ENCODE assay signal across 1 cellular context in the genomic region with DNA sequence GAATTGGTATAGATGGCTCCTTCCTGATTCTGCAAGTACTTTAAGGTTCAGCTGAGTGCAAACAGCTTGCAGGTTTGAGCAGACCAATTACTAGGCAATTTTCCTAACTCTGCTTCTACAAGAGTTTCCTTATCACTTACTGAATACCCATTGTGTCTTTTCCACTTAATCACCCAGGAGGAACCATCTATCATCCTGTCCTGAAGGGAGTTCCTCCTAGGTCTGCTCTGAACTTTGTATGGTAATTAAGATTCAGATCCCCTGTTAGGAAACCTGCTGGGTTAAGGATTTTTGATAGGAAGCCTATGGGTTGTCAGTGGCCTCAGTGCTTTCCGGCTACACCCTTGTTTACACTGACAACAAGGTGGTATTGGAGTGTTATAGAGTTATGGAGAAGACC.
TF ChIP-seq lines count a peak whose summit lies in the region.
"Not testable (repeated sequence)": the region's sequence is repeated elsewhere in the genome, so short reads cannot be mapped to it uniquely, and the experiment has no call there.

No MANE protein-coding gene starts in this region.

TF ChIP-seq in K562, 482 proteins besides CTCF, POLR2A, EP300 and RAD21:
- TF ChIP-seq MEIS2 (IDR thresholded peaks at IDR 0.05; ENCODE audit: partially characterized antibody) (peak; percentile 72), PBX2 (tag; conservative IDR thresholded peaks at IDR 0.05; ENCODE audit: low read depth) (peak; percentile 38)
- not testable (repeated sequence) for TF ChIP-seq PBX2 (CRISPR knock-in tag; IDR thresholded peaks at IDR 0.05; ENCODE audit: low read depth)
